Comparison of ENCODE assay signal across 32 cellular contexts in the genomic region with DNA sequence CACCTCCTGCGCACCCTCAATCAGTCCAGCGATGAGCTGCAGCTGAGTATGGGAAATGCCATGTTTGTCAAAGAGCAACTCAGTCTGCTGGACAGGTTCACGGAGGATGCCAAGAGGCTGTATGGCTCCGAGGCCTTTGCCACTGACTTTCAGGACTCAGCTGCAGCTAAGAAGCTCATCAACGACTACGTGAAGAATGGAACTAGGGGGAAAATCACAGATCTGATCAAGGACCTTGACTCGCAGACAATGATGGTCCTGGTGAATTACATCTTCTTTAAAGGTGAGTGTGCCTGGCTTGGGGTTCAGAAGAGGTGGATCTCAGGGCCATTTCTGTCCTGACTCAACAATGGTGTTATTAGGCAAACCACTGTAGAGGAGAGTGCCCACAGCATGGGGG. TPM values are rescaled to one million over a fixed set of nuclear protein-coding genes. Genes with fewer than 3 reads are reported as not detected.
"Had no signal": no experiment of that assay in that cellular context is flagged by ENCODE, and none has a peak within 500 bp of the region (broad histone marks: within the 10 kb centered on the region; RNA-seq: fewer than 3 reads in every experiment).

No MANE protein-coding gene starts in this region.

- ATAC-seq: activated CD4-positive, alpha-beta T cell treated with anti-CD3 and anti-CD28 coated beads for 36 hours; activated CD8-positive, alpha-beta T cell treated with anti-CD3 and anti-CD28 coated beads for 36 hours; activated T-cell treated with anti-CD3 and anti-CD28 coated beads, Interleukin-2, amount 50 U/mL, for 72 hours; Right ventricle myocardium inferior had no signal

- DNase-seq: activated CD4-positive, alpha-beta T cell treated with anti-CD3 and anti-CD28 coated beads for 36 hours; activated CD4-positive, alpha-beta T cell treated with anti-CD3 and anti-CD28 coated beads, Interleukin-2, amount 50 U/mL, for 1 hour; activated CD8-positive, alpha-beta memory T cell treated with anti-CD3 and anti-CD28 coated beads, Interleukin-2, amount 50 U/mL, for 4 hours; activated CD8-positive, alpha-beta T cell treated with anti-CD3 and anti-CD28 coated beads for 36 hours; activated naive CD4-positive, alpha-beta T cell; activated T-cell treated with anti-CD3 and anti-CD28 coated beads, Interleukin-2, amount 50 U/mL, for 72 hours; amygdala; KG1; NCI-H1092 treated with DMSO at 0.1 percent for 48 hours; NCI-H1417 treated with DMSO at 0.1 percent for 48 hours; NCI-H1694; NCI-H2029; NCI-H2107; NCI-H2171 treated with DMSO at 0.1 percent for 48 hours; NCI-H226; NCI-H526 treated with DMSO at 0.1 percent for 48 hours; NCI-H82; RPMI8226; SJCRH30; SK-N-SH; T-helper 1 cell; WERI-Rb-1 had no signal

- H3K27ac ChIP-seq: cardiac muscle cell, SJCRH30, WERI-Rb-1 had no signal

- FAIRE-seq: astrocyte had no signal

- H3K4me1 ChIP-seq: SJCRH30 had no signal

- H3K4me3 ChIP-seq: cardiac muscle cell, SJCRH30 had no signal

- H3K27me3 ChIP-seq: cardiac muscle cell, SJCRH30 had no signal

- H3K36me3 ChIP-seq: cardiac muscle cell, SJCRH30, WERI-Rb-1 had no signal

RNA-seq across cellular contexts. Expression of a gene that starts 2.6 kb away (rescaled TPM):
- total RNA-seq: activated CD4-positive, alpha-beta T cell treated with anti-CD3 and anti-CD28 coated beads for 36 hours; activated CD8-positive, alpha-beta T cell treated with anti-CD3 and anti-CD28 coated beads for 36 hours; activated T-cell treated with anti-CD3 and anti-CD28 coated beads, Interleukin-2, amount 50 U/mL, for 72 hours; activated T-helper 2 cell treated with anti-CD3 and anti-CD28 coated beads, Interferon-gamma antibody, Interleukin-2, Interleukin-4, amounts not matched to agents 10 μg/mL and 5 μg/mL and 100 μg/mL, durations not matched to agents 14 hours and 24 hours and 36 hours; cardiac muscle cell; NCI-H460; OCI-LY7; SJCRH30; T-helper 2 cell treated with Interferon-gamma antibody and Interleukin-4, amounts not matched to agents 100 ng/mL and 5 ng/mL, for 36 hours had no signal
- polyA plus RNA-seq: IgD-negative memory B cell had no signal

RNA-seq across cellular contexts. Expression of a gene that starts 33.6 kb away (rescaled TPM):
- total RNA-seq: activated CD4-positive, alpha-beta T cell treated with anti-CD3 and anti-CD28 coated beads for 36 hours; activated CD8-positive, alpha-beta T cell treated with anti-CD3 and anti-CD28 coated beads for 36 hours; activated T-cell treated with anti-CD3 and anti-CD28 coated beads, Interleukin-2, amount 50 U/mL, for 72 hours; activated T-helper 2 cell treated with anti-CD3 and anti-CD28 coated beads, Interferon-gamma antibody, Interleukin-2, Interleukin-4, amounts not matched to agents 10 μg/mL and 5 μg/mL and 100 μg/mL, durations not matched to agents 14 hours and 24 hours and 36 hours; cardiac muscle cell; OCI-LY7; T-helper 2 cell treated with Interferon-gamma antibody and Interleukin-4, amounts not matched to agents 100 ng/mL and 5 ng/mL, for 36 hours had no signal
- polyA plus RNA-seq: cardiac muscle cell, IgD-negative memory B cell had no signal

RNA-seq across cellular contexts. Expression of a gene that starts 53.6 kb away (rescaled TPM):
- total RNA-seq: activated CD4-positive, alpha-beta T cell treated with anti-CD3 and anti-CD28 coated beads for 36 hours; activated CD8-positive, alpha-beta T cell treated with anti-CD3 and anti-CD28 coated beads for 36 hours; activated T-cell treated with anti-CD3 and anti-CD28 coated beads, Interleukin-2, amount 50 U/mL, for 72 hours; activated T-helper 2 cell treated with anti-CD3 and anti-CD28 coated beads, Interferon-gamma antibody, Interleukin-2, Interleukin-4, amounts not matched to agents 10 μg/mL and 5 μg/mL and 100 μg/mL, durations not matched to agents 14 hours and 24 hours and 36 hours; astrocyte; cardiac muscle cell; LHCN-M2; M059J; NCI-H460; OCI-LY7; Right ventricle myocardium inferior; SJCRH30; T-helper 2 cell treated with Interferon-gamma antibody and Interleukin-4, amounts not matched to agents 100 ng/mL and 5 ng/mL, for 36 hours had no signal
- polyA plus RNA-seq: cardiac muscle cell, IgD-negative memory B cell, SK-N-SH had no signal
